In the genomic region with DNA sequence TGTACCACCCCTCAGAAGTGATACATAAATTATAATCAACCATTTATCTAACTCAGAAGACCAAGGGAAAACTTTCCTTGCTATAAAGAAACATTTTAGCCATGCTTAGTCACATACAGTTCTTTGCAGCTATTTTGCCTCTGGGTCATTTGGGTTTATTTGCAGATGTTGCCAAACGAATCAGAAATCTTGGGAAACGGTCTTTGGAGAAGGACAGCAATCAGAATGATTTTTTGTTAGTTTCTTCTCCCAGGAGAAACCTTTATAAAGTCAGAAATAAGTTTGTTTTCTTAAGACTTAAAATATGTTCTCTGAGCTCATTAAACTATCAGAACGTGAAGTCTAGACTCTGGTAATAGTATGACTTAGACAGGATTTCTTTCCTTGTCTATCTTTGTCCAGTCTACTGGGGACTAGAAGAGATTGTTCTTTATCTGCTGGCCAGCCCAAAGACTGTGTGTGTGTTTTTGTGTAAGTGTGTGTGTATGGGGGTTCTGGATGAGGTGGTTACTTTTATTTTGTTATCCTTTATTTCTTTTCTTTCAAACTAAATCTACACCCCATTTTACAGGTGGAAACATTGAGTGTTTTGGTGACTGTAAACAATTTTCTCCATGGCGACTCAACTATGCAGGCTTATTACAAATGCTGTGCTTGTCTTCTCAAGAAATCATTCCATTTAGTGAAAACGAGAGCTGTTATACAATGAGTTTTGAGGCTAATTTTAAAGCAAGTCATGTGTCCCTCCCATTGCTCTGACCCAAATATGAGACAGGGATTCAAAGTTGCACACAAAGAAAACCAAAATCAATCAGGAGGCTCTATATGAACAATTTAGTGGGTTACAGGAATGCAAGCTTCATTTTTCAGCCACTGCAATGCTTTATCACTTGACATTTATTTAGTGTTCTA, we compare ENCODE assay signal across 14 cellular contexts.
A peak's percentile ranks its signal among the peaks of the same experiment; 100 is the strongest.
DNase-seq lines count a peak whose midpoint lies in the region; ATAC-seq, FAIRE-seq and TF ChIP-seq lines count a peak whose summit lies in the region.
"Had no signal": no experiment of that assay in that cellular context is flagged by ENCODE, and none has a peak within 500 bp of the region (broad histone marks: within the 10 kb centered on the region; RNA-seq: fewer than 3 reads in every experiment).

No MANE protein-coding gene starts in this region.

- no peaks in the 10 kb centered on the region for H3K36me3 Mint-ChIP-seq in astrocyte (ENCODE audit: low read depth, unreplicated experiment)
- no peaks in the 10 kb centered on the region for H3K36me3 Mint-ChIP-seq in natural killer cell treated with Interleukin-12 subunit alpha and Interleukin-12 subunit beta and Interleukin-15 and Interleukin-18, amount 100 ng/mL, for 72 hours

- no peaks in the 10 kb centered on the region for H4K20me1 ChIP-seq in astrocyte (ENCODE audit: insufficient read depth, low read length)

- TF ChIP-seq CTCF in astrocyte (IDR thresholded peaks at IDR 0.05; ENCODE audit: insufficient read depth, low read depth, low read length) (no peak), foreskin keratinocyte (conservative IDR thresholded peaks at IDR 0.05) (no peak)

- H3K4me1 Mint-ChIP-seq in astrocyte (ENCODE audit: low read depth, unreplicated experiment): no peaks in the 10 kb centered on the region
- H3K4me1 Mint-ChIP-seq in natural killer cell treated with Interleukin-12 subunit alpha and Interleukin-12 subunit beta and Interleukin-15 and Interleukin-18, amount 100 ng/mL, for 72 hours (ENCODE audit: low read depth in 2 of 2): no peaks in the 10 kb centered on the region
- H3K4me1 Mint-ChIP-seq: endodermal cell had no signal

- ATAC-seq in foreskin keratinocyte: peak; percentile 9
- ATAC-seq in natural killer cell treated with Interleukin-12 subunit alpha and Interleukin-12 subunit beta and Interleukin-15 and Interleukin-18, amount 100 ng/mL, for 72 hours: no peak
- ATAC-seq in GM19463 (IDR thresholded peaks at IDR 0.05; ENCODE audit: unreplicated experiment): no peak
- ATAC-seq in GM21786 (IDR thresholded peaks at IDR 0.05; ENCODE audit: unreplicated experiment): no peak

- no peaks in the 10 kb centered on the region for H3K27me3 ChIP-seq in astrocyte (ENCODE audit: insufficient read depth, low read length)
- H3K27me3 ChIP-seq in foreskin keratinocyte: peaks cover 3% of the 10 kb centered on the region

- no peak overlapping the region for H3K4me2 ChIP-seq in astrocyte (ENCODE audit: low read length)

- DNase-seq in ELR (ENCODE audit: low read depth): peak; percentile 53
- peak; percentile 26 for DNase-seq in astrocyte (ENCODE audit: low read depth)
- DNase-seq in foreskin keratinocyte: peak in 1 of 2 donors; percentile 46
- DNase-seq in putamen (ENCODE audit: low spot score): peak; percentile 37
- no peak for DNase-seq in natural killer cell treated with Interleukin-12 subunit alpha and Interleukin-12 subunit beta and Interleukin-15 and Interleukin-18, amount 100 ng/mL, for 72 hours (ENCODE audit: low spot score)
- DNase-seq in RKO (ENCODE audit: low spot score): no peak
- DNase-seq: CD4-positive, CD25-positive, alpha-beta regulatory T cell; endodermal cell; NCI-H1694 treated with DMSO at 0.1 percent for 48 hours; stimulated activated CD4-positive, alpha-beta T cell treated with anti-CD3 and anti-CD28 coated beads, Interleukin-12 subunit alpha, Interleukin-12 subunit beta, amount 100 ng/mL, for 4 hours; T-cell had no signal

- H3K9me3 Mint-ChIP-seq in astrocyte (ENCODE audit: unreplicated experiment): peaks cover 2% of the 10 kb centered on the region
- H3K9me3 Mint-ChIP-seq in natural killer cell treated with Interleukin-12 subunit alpha and Interleukin-12 subunit beta and Interleukin-15 and Interleukin-18, amount 100 ng/mL, for 72 hours: no peaks in the 10 kb centered on the region
- H3K9me3 Mint-ChIP-seq: endodermal cell, T-cell had no signal

- no peaks in the 10 kb centered on the region for H3K79me2 ChIP-seq in astrocyte (ENCODE audit: insufficient read depth, low read length)

- no peak overlapping the region for H3K4me3 Mint-ChIP-seq in astrocyte (ENCODE audit: unreplicated experiment)
- no peak overlapping the region for H3K4me3 Mint-ChIP-seq in natural killer cell treated with Interleukin-12 subunit alpha and Interleukin-12 subunit beta and Interleukin-15 and Interleukin-18, amount 100 ng/mL, for 72 hours
- H3K4me3 Mint-ChIP-seq: activated naive CD8-positive, alpha-beta T cell; CD4-positive, CD25-positive, alpha-beta regulatory T cell; endodermal cell; T-cell had no signal

- no peak overlapping the region for H3K4me3 ChIP-seq in astrocyte (ENCODE audit: insufficient read depth, low read depth, low read length)

- no peak overlapping the region for H3K9ac ChIP-seq in astrocyte (ENCODE audit: low read length)

- no peaks in the 10 kb centered on the region for H3K36me3 ChIP-seq in astrocyte (ENCODE audit: insufficient read depth, low read length)

- H3K9me3 ChIP-seq in astrocyte (ENCODE audit: insufficient read depth, low read depth, low read length): no peaks in the 10 kb centered on the region

- peaks cover 2% of the 10 kb centered on the region for H3K27me3 Mint-ChIP-seq in astrocyte (ENCODE audit: low read depth, unreplicated experiment)
- no peaks in the 10 kb centered on the region for H3K27me3 Mint-ChIP-seq in natural killer cell treated with Interleukin-12 subunit alpha and Interleukin-12 subunit beta and Interleukin-15 and Interleukin-18, amount 100 ng/mL, for 72 hours
- H3K27me3 Mint-ChIP-seq: activated naive CD8-positive, alpha-beta T cell; CD4-positive, CD25-positive, alpha-beta regulatory T cell; T-cell had no signal

- peak overlapping the region; percentile 41 for H3K27ac ChIP-seq in astrocyte (ENCODE audit: low read depth, low read length)
- H3K27ac ChIP-seq in foreskin keratinocyte: no peak overlapping the region

- no peak overlapping the region for H3K27ac Mint-ChIP-seq in astrocyte (ENCODE audit: unreplicated experiment)
- H3K27ac Mint-ChIP-seq in natural killer cell treated with Interleukin-12 subunit alpha and Interleukin-12 subunit beta and Interleukin-15 and Interleukin-18, amount 100 ng/mL, for 72 hours: no peak overlapping the region
- H3K27ac Mint-ChIP-seq: activated naive CD8-positive, alpha-beta T cell; endodermal cell had no signal

- peaks cover 9% of the 10 kb centered on the region for H3K4me1 ChIP-seq in astrocyte (ENCODE audit: insufficient read depth, low read length)
- H3K4me1 ChIP-seq in foreskin keratinocyte: no peaks in the 10 kb centered on the region

- no peak overlapping the region for H2AFZ ChIP-seq in astrocyte (ENCODE audit: low read depth, low read length)

- FAIRE-seq in astrocyte (lab: Jason Lieb, UNC): no peak

Comparison
In these comparisons a context has a peak if more than half of its experiments do, and no peak if none do; other contexts are left out.
1. DNase-seq: peak in ELR (single experiment), astrocyte (single experiment) and putamen (single experiment); none in natural killer cell treated with Interleukin-12 subunit alpha and Interleukin-12 subunit beta and Interleukin-15 and Interleukin-18, amount 100 ng/mL, for 72 hours (single experiment) and RKO (single experiment).